26 cellular contexts compared by ENCODE assay signal in the genomic region with DNA sequence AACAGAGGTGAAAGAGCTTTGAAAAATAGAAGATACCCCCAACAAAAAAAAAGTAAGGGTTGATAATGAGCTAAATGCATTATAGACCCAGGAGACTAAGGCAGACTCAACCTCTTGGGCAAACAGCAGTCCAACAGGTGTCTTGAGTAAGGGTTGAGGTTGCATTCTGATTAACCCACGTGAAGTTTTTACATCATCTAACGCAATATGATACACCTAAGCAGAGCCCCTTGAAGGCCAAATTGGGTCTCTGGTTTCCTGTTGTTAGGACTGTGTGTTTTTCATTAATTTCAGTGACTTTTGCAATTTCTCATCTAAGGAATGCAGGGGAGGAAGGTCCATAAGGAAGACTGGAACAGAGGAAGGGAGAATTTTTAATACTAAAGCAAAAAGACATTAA.
"Had no signal": no experiment of that assay in that cellular context is flagged by ENCODE, and none has a peak within 500 bp of the region (broad histone marks: within the 10 kb centered on the region; RNA-seq: fewer than 3 reads in every experiment).

No MANE protein-coding gene starts in this region.

- ATAC-seq: activated CD8-positive, alpha-beta memory T cell treated with anti-CD3 and anti-CD28 coated beads, Interleukin-2, amount 10 ng/mL, durations not matched to agents 7 days and 5 days; activated naive CD4-positive, alpha-beta T cell treated with anti-CD3 and anti-CD28 coated beads, Interleukin-2, amount 50 U/mL, for 72 hours; activated naive CD8-positive, alpha-beta T cell treated with anti-CD3 and anti-CD28 coated beads, Interleukin-2, amount 50 U/mL, for 24 hours; K562; T-helper 17 cell had no signal

- H3K27ac Mint-ChIP-seq: activated B cell treated with CpG ODN at 0.5 μM for 24 hours; activated CD4-positive, alpha-beta T cell treated with anti-CD3 and anti-CD28 coated beads, Interleukin-2, amount 10 ng/mL, durations not matched to agents 24 days and 14 days; activated CD8-positive, alpha-beta memory T cell treated with anti-CD3 and anti-CD28 coated beads, Interleukin-2, amount 10 ng/mL, durations not matched to agents 7 days and 5 days; activated naive CD4-positive, alpha-beta T cell treated with anti-CD3 and anti-CD28 coated beads, Interleukin-2, amount 50 U/mL, for 72 hours; activated naive CD8-positive, alpha-beta T cell treated with anti-CD3 and anti-CD28 coated beads, Interleukin-2, amount 50 U/mL, for 24 hours; activated T-cell treated with anti-CD3 and anti-CD28 coated beads, Interleukin-2, amount 50 U/mL, for 24 hours; activated T-helper 1 cell treated with anti-CD3 and anti-CD28 coated beads, Interleukin-12 subunit alpha, Interleukin-12 subunit beta, Interleukin-2, Interleukin-4 antibody, amounts not matched to agents 30 ng/mL and 10 ng/mL and 1 ng/mL, durations not matched to agents 14 hours and 24 hours and 36 hours; brain; T-helper 17 cell had no signal

- H3K4me1 Mint-ChIP-seq: activated B cell treated with CpG ODN at 0.5 μM for 24 hours; activated CD4-positive, alpha-beta T cell treated with anti-CD3 and anti-CD28 coated beads, Interleukin-2, amount 10 ng/mL, durations not matched to agents 24 days and 14 days; activated CD8-positive, alpha-beta memory T cell treated with anti-CD3 and anti-CD28 coated beads, Interleukin-2, amount 10 ng/mL, durations not matched to agents 7 days and 5 days; activated naive CD8-positive, alpha-beta T cell treated with anti-CD3 and anti-CD28 coated beads, Interleukin-2, amount 50 U/mL, for 24 hours; brain; central memory CD8-positive, alpha-beta T cell; T-helper 17 cell had no signal

- H3K36me3 ChIP-seq: ascending aorta had no signal

- H3K4me3 Mint-ChIP-seq: activated B cell treated with CpG ODN at 0.5 μM for 24 hours; activated CD4-positive, alpha-beta T cell treated with anti-CD3 and anti-CD28 coated beads, Interleukin-2, amount 10 ng/mL, durations not matched to agents 24 days and 14 days; activated CD8-positive, alpha-beta memory T cell treated with anti-CD3 and anti-CD28 coated beads, Interleukin-2, amount 10 ng/mL, durations not matched to agents 7 days and 5 days; activated naive CD8-positive, alpha-beta T cell treated with anti-CD3 and anti-CD28 coated beads, Interleukin-2, amount 50 U/mL, for 24 hours; activated T-cell treated with anti-CD3 and anti-CD28 coated beads, Interleukin-2, amount 50 U/mL, for 24 hours; activated T-helper 1 cell treated with anti-CD3 and anti-CD28 coated beads, Interleukin-12 subunit alpha, Interleukin-12 subunit beta, Interleukin-2, Interleukin-4 antibody, amounts not matched to agents 30 ng/mL and 10 ng/mL and 1 ng/mL, durations not matched to agents 14 hours and 24 hours and 36 hours; brain; central memory CD8-positive, alpha-beta T cell; T-helper 17 cell had no signal

- H3K9me3 Mint-ChIP-seq: activated T-helper 1 cell treated with anti-CD3 and anti-CD28 coated beads, Interleukin-12 subunit alpha, Interleukin-12 subunit beta, Interleukin-2, Interleukin-4 antibody, amounts not matched to agents 30 ng/mL and 10 ng/mL and 1 ng/mL, durations not matched to agents 14 hours and 24 hours and 36 hours; central memory CD8-positive, alpha-beta T cell had no signal

- H3K27me3 Mint-ChIP-seq: activated CD4-positive, alpha-beta T cell treated with anti-CD3 and anti-CD28 coated beads, Interleukin-2, amount 10 ng/mL, durations not matched to agents 24 days and 14 days; activated CD8-positive, alpha-beta memory T cell treated with anti-CD3 and anti-CD28 coated beads, Interleukin-2, amount 10 ng/mL, durations not matched to agents 7 days and 5 days; activated naive CD8-positive, alpha-beta T cell treated with anti-CD3 and anti-CD28 coated beads, Interleukin-2, amount 50 U/mL, for 24 hours; activated T-cell treated with anti-CD3 and anti-CD28 coated beads, Interleukin-2, amount 50 U/mL, for 24 hours; T-helper 17 cell had no signal

- H3K27ac ChIP-seq: ascending aorta, PC-9 had no signal

- DNase-seq: activated B cell treated with CpG ODN at 0.5 μM for 24 hours; activated CD4-positive, alpha-beta T cell treated with anti-CD3 and anti-CD28 coated beads for 1 hour; activated CD4-positive, alpha-beta T cell treated with anti-CD3 and anti-CD28 coated beads, Interleukin-2, amount 10 ng/mL, durations not matched to agents 24 days and 14 days; activated CD4-positive, alpha-beta T cell treated with anti-CD3 and anti-CD28 coated beads, Interleukin-2, amount 50 U/mL, for 48 hours; activated CD8-positive, alpha-beta memory T cell treated with anti-CD3 and anti-CD28 coated beads, Interleukin-2, amount 10 ng/mL, durations not matched to agents 7 days and 5 days; activated effector memory CD4-positive, alpha-beta T cell treated with anti-CD3 and anti-CD28 coated beads, Interleukin-2, amount 50 U/mL, for 16 hours; activated naive CD4-positive, alpha-beta T cell treated with Interleukin-2 at 50 U/mL for 16 hours; activated naive CD8-positive, alpha-beta T cell treated with anti-CD3 and anti-CD28 coated beads, Interleukin-2, amount 50 U/mL, for 24 hours; activated T-cell treated with anti-CD3 and anti-CD28 coated beads, Interleukin-2, amount 50 U/mL, for 24 hours; amniotic stem cell; Karpas-422; MM.1S; NCI-H1105; NCI-H146; NCI-H187 treated with DMSO at 0.1 percent for 48 hours; NCI-H82; PC-9; SIG-M5; T-helper 17 cell; T1000 had no signal

- H3K9me3 ChIP-seq: ascending aorta had no signal

- H3K4me3 ChIP-seq: ascending aorta, K562, PC-9 had no signal

- H3K36me3 Mint-ChIP-seq: activated CD8-positive, alpha-beta memory T cell treated with anti-CD3 and anti-CD28 coated beads, Interleukin-2, amount 10 ng/mL, durations not matched to agents 7 days and 5 days; brain had no signal
